In genomic region chr7:131110294-131111080, GRCh38 we compare ENCODE assay signal across 8 cellular contexts.
DNase-seq lines count a peak whose midpoint lies in the region; ATAC-seq and TF ChIP-seq lines count a peak whose summit lies in the region.

No MANE protein-coding gene starts in this region.

- no peak for ATAC-seq in stimulated activated naive CD8-positive, alpha-beta T cell treated with anti-CD3 and anti-CD28 coated beads, Interleukin-15, Interleukin-2, amounts not matched to agents 100 U/mL and 50 U/mL, for 24 hours
- ATAC-seq in T-cell (replicated peaks in 1 of 4) (no peak), GM18870 (IDR thresholded peaks at IDR 0.05; ENCODE audit: unreplicated experiment) (no peak)

- peak overlapping the region; percentile 96 for H3K4me3 Mint-ChIP-seq in stimulated activated naive CD8-positive, alpha-beta T cell treated with anti-CD3 and anti-CD28 coated beads, Interleukin-15, Interleukin-2, amounts not matched to agents 100 ng/mL and 50 ng/mL, for 24 hours
- H3K4me3 Mint-ChIP-seq in T-cell = peak overlapping the region; percentile 95 to 99 (median 98)

- H3K4me3 ChIP-seq in fibroblast of pulmonary artery (replicated peaks; ENCODE audit: low read depth, low read length) (peak overlapping the region; percentile 92), neutrophil (ENCODE audit: low read depth in 1 of 2, low read length in 1 of 2) (peak overlapping the region; percentile 86 to 99)

- CTCF ChIA-PET in T-cell (lab: Charles Lee) = interaction anchor here in 1 of 2 donors (0.6 to 0.7 kb wide), 3 partner anchors 78 to 217 kb away, joined by 3 read pairs; no protein-coding TSS in a partner anchor

- H3K27ac Mint-ChIP-seq in stimulated activated naive CD8-positive, alpha-beta T cell treated with anti-CD3 and anti-CD28 coated beads, Interleukin-15, Interleukin-2, amounts not matched to agents 100 ng/mL and 50 ng/mL, for 24 hours = peak overlapping the region; percentile 86
- H3K27ac Mint-ChIP-seq in T-cell = peak overlapping the region; percentile 84 to 99

- H3K27me3 ChIP-seq in neutrophil = peaks cover 6% of the 10 kb centered on the region

- H3K9me3 Mint-ChIP-seq in stimulated activated naive CD8-positive, alpha-beta T cell treated with anti-CD3 and anti-CD28 coated beads, Interleukin-15, Interleukin-2, amounts not matched to agents 100 ng/mL and 50 ng/mL, for 24 hours = no peaks in the 10 kb centered on the region
- H3K9me3 Mint-ChIP-seq in T-cell = no peaks in the 10 kb centered on the region

- TF ChIP-seq CTCF in fibroblast of pulmonary artery (IDR thresholded peaks at IDR 0.05; ENCODE audit: low read length, missing control alignments) = no peak
- TF ChIP-seq CTCF in neutrophil (IDR thresholded peaks at IDR 0.05) = no peak

- peaks cover 2% of the 10 kb centered on the region for H3K27me3 Mint-ChIP-seq in stimulated activated naive CD8-positive, alpha-beta T cell treated with anti-CD3 and anti-CD28 coated beads, Interleukin-15, Interleukin-2, amounts not matched to agents 100 ng/mL and 50 ng/mL, for 24 hours
- no peaks in the 10 kb centered on the region for H3K27me3 Mint-ChIP-seq in T-cell

- peaks cover 4% of the 10 kb centered on the region for H3K36me3 ChIP-seq in neutrophil

- H3K4me1 Mint-ChIP-seq in stimulated activated naive CD8-positive, alpha-beta T cell treated with anti-CD3 and anti-CD28 coated beads, Interleukin-15, Interleukin-2, amounts not matched to agents 100 ng/mL and 50 ng/mL, for 24 hours (ENCODE audit: low read depth) = peaks cover 44% of the 10 kb centered on the region
- peaks cover 40 to 43% (median 42%) of the 10 kb centered on the region in 3 donors for H3K4me1 Mint-ChIP-seq in T-cell

- H3K27ac ChIP-seq in neutrophil = peak overlapping the region; percentile 99

- no peaks in the 10 kb centered on the region for H3K9me3 ChIP-seq in neutrophil

- H3K36me3 Mint-ChIP-seq in stimulated activated naive CD8-positive, alpha-beta T cell treated with anti-CD3 and anti-CD28 coated beads, Interleukin-15, Interleukin-2, amounts not matched to agents 100 ng/mL and 50 ng/mL, for 24 hours (ENCODE audit: low read depth) = no peaks in the 10 kb centered on the region
- peaks cover 6% of the 10 kb centered on the region for H3K36me3 Mint-ChIP-seq in T-cell

- POLR2A ChIA-PET in T-cell (lab: Charles Lee) = interaction anchor here (0.6 to 2.4 kb wide), 7 partner anchors 13 to 218 kb away, joined by 3 to 16 read pairs (median 5); no protein-coding TSS in a partner anchor

- no peak for DNase-seq in stimulated activated naive CD8-positive, alpha-beta T cell treated with anti-CD3 and anti-CD28 coated beads, Interleukin-15, Interleukin-2, amounts not matched to agents 100 U/mL and 50 U/mL, for 24 hours
- no peak for DNase-seq in T-cell
- DNase-seq in fibroblast of pulmonary artery (ENCODE audit: low read depth) = peak; percentile 71
- DNase-seq in NCI-H1930 (lab: John Stamatoyannopoulos, UW) = no peak
- DNase-seq in NCI-H524 treated with DMSO at 0.1 percent for 48 hours (lab: John Stamatoyannopoulos, UW) = no peak

- H3K4me1 ChIP-seq in neutrophil (ENCODE audit: control insufficient read depth in 1 of 2, insufficient read depth in 1 of 2, low read depth in 1 of 2, low read length in 1 of 2) = peaks cover 28 to 41% of the 10 kb centered on the region in 2 experiments
